1 cellular context compared by ENCODE assay signal in the genomic region with DNA sequence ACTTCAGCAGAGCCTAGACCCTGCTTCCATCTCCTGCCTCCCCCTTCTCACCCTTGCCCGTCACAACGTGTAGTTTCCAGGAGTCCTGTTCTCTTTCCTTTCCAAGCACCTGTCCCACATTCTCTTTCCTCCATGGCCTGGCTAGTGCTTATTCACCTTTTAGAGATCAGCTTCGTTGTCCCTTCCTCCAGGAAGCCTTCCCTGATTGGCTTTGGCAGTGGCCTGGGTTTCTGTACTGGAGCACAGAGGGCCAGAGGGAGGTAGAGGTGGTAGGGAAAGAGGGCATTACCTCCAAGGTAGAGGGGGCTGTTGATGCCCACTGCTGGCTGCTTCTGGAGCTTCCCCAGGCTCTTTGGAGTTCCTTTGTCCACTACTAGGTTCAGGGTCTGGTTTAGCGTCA.
TF ChIP-seq lines count a peak whose summit lies in the region.

No MANE protein-coding gene starts in this region.

TF ChIP-seq in K562, 482 proteins besides CTCF, POLR2A, EP300 and RAD21 (continued from another document):
- TF ChIP-seq, protein P1, sequence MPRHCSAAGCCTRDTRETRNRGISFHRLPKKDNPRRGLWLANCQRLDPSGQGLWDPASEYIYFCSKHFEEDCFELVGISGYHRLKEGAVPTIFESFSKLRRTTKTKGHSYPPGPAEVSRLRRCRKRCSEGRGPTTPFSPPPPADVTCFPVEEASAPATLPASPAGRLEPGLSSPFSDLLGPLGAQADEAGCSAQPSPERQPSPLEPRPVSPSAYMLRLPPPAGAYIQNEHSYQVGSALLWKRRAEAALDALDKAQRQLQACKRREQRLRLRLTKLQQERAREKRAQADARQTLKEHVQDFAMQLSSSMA (CRISPR knock-in tag; IDR thresholded peaks at IDR 0.05) = no peak
